ENCODE assay signal across 9 cellular contexts in genomic region chr4:81724925-81725329, GRCh38.
DNase-seq lines count a peak whose midpoint lies in the region; ATAC-seq and TF ChIP-seq lines count a peak whose summit lies in the region.
"Had no signal": no experiment of that assay in that cellular context is flagged by ENCODE, and none has a peak within 500 bp of the region (broad histone marks: within the 10 kb centered on the region; RNA-seq: fewer than 3 reads in every experiment).

No MANE protein-coding gene starts in this region.

- H3K36me3 ChIP-seq in WERI-Rb-1 = no peaks in the 10 kb centered on the region
- H3K36me3 ChIP-seq: tibial nerve had no signal

- H3K4me3 Mint-ChIP-seq in naive B cell = peak overlapping the region in 1 of 8 donors; percentile 16
- peak overlapping the region in 1 of 2 donors; percentile 25 for H3K4me3 Mint-ChIP-seq in stimulated activated naive B cell treated with anti-CD40 and anti-IgM and Interleukin-4, amounts not matched to agents 10 μg/mL and 1 μg/mL and 100 μg/mL, for 72 hours

- peaks cover 10% of the 10 kb centered on the region for H3K9me3 ChIP-seq in WERI-Rb-1 (ENCODE audit: severe bottlenecking)

- H3K4me3 ChIP-seq in WERI-Rb-1 (ENCODE audit: low read depth, low read length) = no peak overlapping the region
- H3K4me3 ChIP-seq: tibial nerve had no signal

- DNase-seq in NCI-H748 (lab: John Stamatoyannopoulos, UW; ENCODE audit: unreplicated experiment) = peak; percentile 68
- no peak for DNase-seq in NCI-H748 treated with DMSO at 0.1 percent for 48 hours (lab: John Stamatoyannopoulos, UW)
- DNase-seq in WERI-Rb-1 = no peak
- peak in 54 of 61 donors; percentile 3 to 79 (median 48) for DNase-seq in caudate nucleus (lab: John Stamatoyannopoulos, UW)
- peak; percentile 12 for DNase-seq in naive B cell
- peak; percentile 57 for DNase-seq in stimulated activated naive B cell treated with anti-CD40 and anti-IgM and Interleukin-4, amounts not matched to agents 10 μg/mL and 1 μg/mL and 100 μg/mL, for 72 hours
- no peak for DNase-seq in dermis blood vessel endothelial cell

- ATAC-seq in HG03139 (IDR thresholded peaks at IDR 0.05; ENCODE audit: unreplicated experiment) (peak; percentile 92), naive B cell (ENCODE audit: low read depth in 2 of 2) (peak; percentile 85 to 86)
- ATAC-seq in stimulated activated naive B cell treated with anti-CD40 and anti-IgM and Interleukin-4, amounts not matched to agents 10 μg/mL and 1 μg/mL and 100 μg/mL, for 72 hours (replicated peaks) = peak; percentile 100

- H3K27me3 Mint-ChIP-seq in naive B cell = no peaks in the 10 kb centered on the region
- H3K27me3 Mint-ChIP-seq in stimulated activated naive B cell treated with anti-CD40 and anti-IgM and Interleukin-4, amounts not matched to agents 10 μg/mL and 1 μg/mL and 100 μg/mL, for 72 hours = no peaks in the 10 kb centered on the region

- H3K36me3 Mint-ChIP-seq in naive B cell = no peaks in the 10 kb centered on the region
- H3K36me3 Mint-ChIP-seq in stimulated activated naive B cell treated with anti-CD40 and anti-IgM and Interleukin-4, amounts not matched to agents 10 μg/mL and 1 μg/mL and 100 μg/mL, for 72 hours = no peaks in the 10 kb centered on the region

- peaks cover 0 to 1% (median 0%) of the 10 kb centered on the region in 7 donors for H3K9me3 Mint-ChIP-seq in naive B cell
- H3K9me3 Mint-ChIP-seq in stimulated activated naive B cell treated with anti-CD40 and anti-IgM and Interleukin-4, amounts not matched to agents 10 μg/mL and 1 μg/mL and 100 μg/mL, for 72 hours = peaks cover 2 to 4% of the 10 kb centered on the region in 2 donors

- H3K27me3 ChIP-seq in WERI-Rb-1 (ENCODE audit: insufficient read depth, low read depth, severe bottlenecking) = no peaks in the 10 kb centered on the region
- H3K27me3 ChIP-seq: tibial nerve had no signal

- H3K4me1 Mint-ChIP-seq in naive B cell = peaks cover 6 to 18% (median 12%) of the 10 kb centered on the region in 3 donors
- peaks cover 9 to 22% of the 10 kb centered on the region in 2 donors for H3K4me1 Mint-ChIP-seq in stimulated activated naive B cell treated with anti-CD40 and anti-IgM and Interleukin-4, amounts not matched to agents 10 μg/mL and 1 μg/mL and 100 μg/mL, for 72 hours

- H3K27ac ChIP-seq in WERI-Rb-1 = peak overlapping the region; percentile 97
- peak overlapping the region; percentile 67 for H3K27ac ChIP-seq in caudate nucleus (ENCODE audit: low read depth, low read length)

- TF ChIP-seq CTCF in WERI-Rb-1 (IDR thresholded peaks at IDR 0.05; ENCODE audit: low read depth, low read length) = no peak

- H3K27ac Mint-ChIP-seq in naive B cell = peak overlapping the region in 4 of 6 donors; percentile 3 to 74 (median 9)
- H3K27ac Mint-ChIP-seq in stimulated activated naive B cell treated with anti-CD40 and anti-IgM and Interleukin-4, amounts not matched to agents 10 μg/mL and 1 μg/mL and 100 μg/mL, for 72 hours = peak overlapping the region; percentile 80

Comparison
In these comparisons a context has a peak if more than half of its experiments do, and no peak if none do; other contexts are left out.
1. DNase-seq: peak in NCI-H748 (single experiment), caudate nucleus (54 of 61), naive B cell (single experiment) and stimulated activated naive B cell treated with anti-CD40 and anti-IgM and Interleukin-4, amounts not matched to agents 10 μg/mL and 1 μg/mL and 100 μg/mL, for 72 hours (single experiment); none in NCI-H748 treated with DMSO at 0.1 percent for 48 hours (single experiment), WERI-Rb-1 (single experiment) and dermis blood vessel endothelial cell (single experiment).
2. Peak in every context shown above with its lines, with median percentiles within 50 percentile points of each other: ATAC-seq.